8 cellular contexts compared by ENCODE assay signal in the genomic region with DNA sequence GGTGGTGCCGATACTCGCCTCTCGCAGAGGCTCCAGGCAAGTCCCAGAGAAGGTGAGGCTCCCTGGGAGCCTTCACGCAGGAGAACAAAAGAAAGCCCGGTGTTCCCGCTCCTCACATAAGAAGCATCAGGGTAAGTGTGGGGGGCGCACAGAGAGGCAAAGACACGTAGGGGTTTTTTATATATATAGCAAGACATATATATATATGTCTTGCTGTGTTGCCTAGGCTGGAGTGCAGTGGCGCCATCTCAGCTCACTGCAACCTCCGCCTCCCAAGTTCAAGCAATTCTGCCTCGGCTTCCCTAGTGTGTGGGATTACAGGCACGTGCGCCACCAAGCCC.
A peak's percentile ranks its signal among the peaks of the same experiment; 100 is the strongest.
DNase-seq lines count a peak whose midpoint lies in the region; ATAC-seq lines count a peak whose summit lies in the region.

No MANE protein-coding gene starts in this region.

- no peak for DNase-seq in central memory CD8-positive, alpha-beta T cell (ENCODE audit: low spot score in 2 of 2)
- DNase-seq in NOMO-1 (lab: John Stamatoyannopoulos, UW; ENCODE audit: unreplicated experiment in 2 of 2) (no peak), kidney glomerular epithelial cell (lab: John Stamatoyannopoulos, UW) (no peak)

- no peak overlapping the region for H3K27ac ChIP-seq in rectal smooth muscle tissue (ENCODE audit: low read depth, low read length)

- peak overlapping the region; percentile 81 for H3K27ac Mint-ChIP-seq in central memory CD8-positive, alpha-beta T cell (ENCODE audit: low read depth)

- ATAC-seq in GM18517 (IDR thresholded peaks at IDR 0.05; ENCODE audit: unreplicated experiment) (peak; percentile 21), HG03439 (IDR thresholded peaks at IDR 0.05; ENCODE audit: unreplicated experiment) (peak; percentile 10), esophagus mucosa (no peak), GM18909 (IDR thresholded peaks at IDR 0.05; ENCODE audit: poor library complexity, unreplicated experiment) (no peak)
- peak; percentile 9 for ATAC-seq in central memory CD8-positive, alpha-beta T cell (replicated peaks; ENCODE audit: extremely low read depth, poor library complexity, severe bottlenecking)

- no peaks in the 10 kb centered on the region for H3K9me3 Mint-ChIP-seq in central memory CD8-positive, alpha-beta T cell

- peak overlapping the region; percentile 79 for H3K4me3 Mint-ChIP-seq in central memory CD8-positive, alpha-beta T cell

- H3K4me1 Mint-ChIP-seq in central memory CD8-positive, alpha-beta T cell: peaks cover 26% of the 10 kb centered on the region

- peaks cover 2% of the 10 kb centered on the region for H3K4me1 ChIP-seq in rectal smooth muscle tissue (ENCODE audit: control insufficient read depth, insufficient read depth, low read length)

- H3K9ac ChIP-seq in rectal smooth muscle tissue (ENCODE audit: low read length): no peak overlapping the region

- H3K36me3 Mint-ChIP-seq in central memory CD8-positive, alpha-beta T cell (ENCODE audit: insufficient read depth): peaks cover 31% of the 10 kb centered on the region

- peak overlapping the region; percentile 38 for H3K4me3 ChIP-seq in rectal smooth muscle tissue (ENCODE audit: low read length)

- H3K36me3 ChIP-seq in rectal smooth muscle tissue (ENCODE audit: control insufficient read depth, insufficient read depth, low read length): no peaks in the 10 kb centered on the region

- H3K27me3 Mint-ChIP-seq in central memory CD8-positive, alpha-beta T cell: no peaks in the 10 kb centered on the region

- H3K27me3 ChIP-seq in rectal smooth muscle tissue (ENCODE audit: control insufficient read depth, insufficient read depth, low read length): peaks cover 2% of the 10 kb centered on the region

Comparison
In these comparisons a context has a peak if more than half of its experiments do, and no peak if none do; other contexts are left out.
1. ATAC-seq: peak in GM18517 (single experiment), HG03439 (single experiment) and central memory CD8-positive, alpha-beta T cell (single experiment); none in esophagus mucosa (single experiment) and GM18909 (single experiment).